ENCODE assay signal across 14 cellular contexts in the genomic region with DNA sequence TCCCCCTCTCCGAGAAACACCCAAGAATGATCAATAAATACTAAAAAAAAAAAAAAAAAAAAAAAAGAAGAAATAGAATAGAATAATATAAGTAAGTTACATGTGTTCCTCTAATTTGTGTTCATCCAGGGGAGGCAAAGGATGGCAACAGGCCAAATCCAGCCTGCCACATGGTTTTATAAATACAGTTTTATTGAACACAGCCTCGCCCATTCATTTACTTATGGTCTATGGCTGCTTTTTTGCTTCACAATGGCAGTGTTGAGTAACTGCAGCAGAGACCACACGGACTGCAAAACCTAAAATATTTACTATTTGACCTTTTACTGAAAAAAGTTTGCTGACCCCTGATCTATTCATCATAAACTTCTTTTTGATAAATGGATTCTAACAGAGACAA. TPM values are rescaled to one million over a fixed set of nuclear protein-coding genes. Genes with fewer than 3 reads are reported as not detected.
"Had no signal": no experiment of that assay in that cellular context is flagged by ENCODE, and none has a peak within 500 bp of the region (broad histone marks: within the 10 kb centered on the region; RNA-seq: fewer than 3 reads in every experiment).

No MANE protein-coding gene starts in this region.

RNA-seq across cellular contexts. Expression of gene OR4E1, which starts 24.9 kb away (rescaled TPM):
- total RNA-seq: activated CD8-positive, alpha-beta memory T cell treated with anti-CD3 and anti-CD28 coated beads, Interleukin-2, amount 10 ng/mL, durations not matched to agents 7 days and 5 days; ascending aorta; bronchial epithelial cell; cardiac muscle cell; T-helper 2 cell treated with Interferon-gamma antibody and Interleukin-4, amounts not matched to agents 100 ng/mL and 5 ng/mL, for 36 hours; WTC11 had no signal
- polyA plus RNA-seq: adipose tissue, cardiac muscle cell had no signal

RNA-seq across cellular contexts. Expression of gene OR4E2, which starts 44.9 kb away (rescaled TPM):
- total RNA-seq: activated CD4-positive, alpha-beta T cell treated with anti-CD3 and anti-CD28 coated beads for 36 hours; activated CD4-positive, alpha-beta T cell treated with anti-CD3 and anti-CD28 coated beads, Interleukin-2, amount 10 ng/mL, durations not matched to agents 7 days and 5 days; activated CD8-positive, alpha-beta memory T cell treated with anti-CD3 and anti-CD28 coated beads, Interleukin-2, amount 10 ng/mL, durations not matched to agents 7 days and 5 days; activated CD8-positive, alpha-beta T cell treated with anti-CD3 and anti-CD28 coated beads, Interleukin-2, amount 10 ng/mL, durations not matched to agents 7 days and 5 days; activated naive CD8-positive, alpha-beta T cell treated with anti-CD3 and anti-CD28 coated beads, Interleukin-2, amount 10 ng/mL, durations not matched to agents 7 days and 5 days; activated T-helper 2 cell treated with anti-CD3 and anti-CD28 coated beads, Interferon-gamma antibody, Interleukin-2, Interleukin-4, amounts not matched to agents 10 μg/mL and 5 μg/mL and 100 μg/mL, durations not matched to agents 14 hours and 24 hours and 36 hours; ascending aorta; bronchial epithelial cell; cardiac muscle cell; T-helper 1 cell treated with Interleukin-12 subunit alpha and Interleukin-12 subunit beta and Interleukin-4 antibody, amounts not matched to agents 30 ng/mL and 1 ng/mL, for 36 hours; T-helper 17 cell; T-helper 2 cell treated with Interferon-gamma antibody and Interleukin-4, amounts not matched to agents 100 ng/mL and 5 ng/mL, for 36 hours; WTC11 had no signal
- polyA plus RNA-seq: adipose tissue, cardiac muscle cell had no signal
